Comparison of ENCODE assay signal across 8 cellular contexts in the genomic region with DNA sequence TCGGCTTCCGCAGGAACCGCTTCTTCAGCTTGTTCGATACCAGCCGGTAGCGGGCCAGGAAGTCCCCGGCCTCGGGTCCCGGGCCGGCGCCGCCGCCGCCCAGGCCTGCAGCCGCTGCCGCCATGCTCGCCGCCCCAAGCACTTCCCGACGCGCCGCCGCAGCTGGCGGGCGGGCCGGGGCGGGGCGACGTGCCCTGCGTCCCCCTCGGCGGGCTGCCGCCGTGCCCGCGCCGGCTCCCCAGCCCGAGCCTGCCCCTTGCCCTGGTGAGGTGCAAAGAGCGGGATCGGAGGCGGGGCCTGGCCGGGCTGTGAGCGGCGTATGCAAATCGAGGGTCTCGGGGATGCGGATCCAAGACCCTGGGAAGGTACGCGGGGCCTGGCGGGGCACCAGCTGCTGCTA. TPM values are rescaled to one million over a fixed set of nuclear protein-coding genes. Genes with fewer than 3 reads are reported as not detected.
DNase-seq lines count a peak whose midpoint lies in the region; ATAC-seq and TF ChIP-seq lines count a peak whose summit lies in the region.
"Not testable (repeated sequence)": the region's sequence is repeated elsewhere in the genome, so short reads cannot be mapped to it uniquely, and the experiment has no call there.

A gene (minus strand): TSS at position 144 of the 400 bp plus-strand sequence. CDS start 20 bp downstream, at position 124.

- not testable (repeated sequence) for H3K36me3 Mint-ChIP-seq in activated CD4-positive, alpha-beta T cell treated with anti-CD3 and anti-CD28 coated beads, Interleukin-2, amount 10 ng/mL, durations not matched to agents 7 days and 5 days (ENCODE audit: low read depth)

- POLR2A ChIA-PET in activated CD4-positive, alpha-beta T cell treated with anti-CD3 and anti-CD28 coated beads, Interleukin-2, amount 10 ng/mL, durations not matched to agents 7 days and 5 days (lab: Charles Lee): not testable (repeated sequence)

- not testable (repeated sequence) for H3K27me3 ChIP-seq in DND-41 (ENCODE audit: insufficient read depth, low read length, poor library complexity); heart right ventricle; psoas muscle (ENCODE audit: insufficient read depth in 3 of 3, low read length in 2 of 3)

- ATAC-seq in DND-41 (ENCODE audit: insufficient read depth, low read depth) (peak; percentile 84), GM19395 (IDR thresholded peaks at IDR 0.05; ENCODE audit: unreplicated experiment) (peak; percentile 81), GM21825 (IDR thresholded peaks at IDR 0.05; ENCODE audit: unreplicated experiment) (peak; percentile 78), HG03039 (IDR thresholded peaks at IDR 0.05; ENCODE audit: unreplicated experiment) (peak; percentile 70), HG03520 (IDR thresholded peaks at IDR 0.05; ENCODE audit: unreplicated experiment) (peak; percentile 54), heart right ventricle (peak; percentile 77 to 90 (median 84)), psoas muscle (peak; percentile 75 to 91 (median 86))

- H3K36me3 ChIP-seq in DND-41 (ENCODE audit: insufficient read depth, low read length); heart right ventricle; psoas muscle (ENCODE audit: insufficient read depth in 1 of 2, low read depth in 1 of 2): not testable (repeated sequence)

- not testable (repeated sequence) for H3K4me3 Mint-ChIP-seq in activated CD4-positive, alpha-beta T cell treated with anti-CD3 and anti-CD28 coated beads, Interleukin-2, amount 10 ng/mL, durations not matched to agents 7 days and 5 days

- not testable (repeated sequence) for H3K27ac ChIP-seq in DND-41 (ENCODE audit: low read length); heart right ventricle; psoas muscle

- H3K79me2 ChIP-seq in DND-41 (ENCODE audit: insufficient read depth, low read length): not testable (repeated sequence)

- H4K20me1 ChIP-seq in DND-41 (ENCODE audit: insufficient read depth, low read length): not testable (repeated sequence)

- WGBS in heart right ventricle, 2 donors: no CpG with 5 or more reads among the region's 50 CpGs
- no CpG with 5 or more reads among the region's 50 CpGs for WGBS in psoas muscle, 3 donors

- not testable (repeated sequence) for H3K9ac ChIP-seq in DND-41 (ENCODE audit: low read depth, low read length)

- H3K9me3 ChIP-seq in DND-41 (ENCODE audit: insufficient read depth, low read length, severe bottlenecking); heart right ventricle; psoas muscle: not testable (repeated sequence)

- H3K4me1 ChIP-seq in DND-41 (ENCODE audit: insufficient read depth, low read length); heart right ventricle; psoas muscle: not testable (repeated sequence)

- H3K4me3 ChIP-seq in DND-41 (ENCODE audit: low read depth in 1 of 2, low read length in 2 of 2); heart right ventricle; psoas muscle: not testable (repeated sequence)

- not testable (repeated sequence) for H3K27me3 Mint-ChIP-seq in activated CD4-positive, alpha-beta T cell treated with anti-CD3 and anti-CD28 coated beads, Interleukin-2, amount 10 ng/mL, durations not matched to agents 7 days and 5 days

- not testable (repeated sequence) for H3K4me2 ChIP-seq in DND-41 (ENCODE audit: insufficient read depth, low read length)

- H3K27ac Mint-ChIP-seq in activated CD4-positive, alpha-beta T cell treated with anti-CD3 and anti-CD28 coated beads, Interleukin-2, amount 10 ng/mL, durations not matched to agents 7 days and 5 days: not testable (repeated sequence)

- not testable (repeated sequence) for H2AFZ ChIP-seq in DND-41 (ENCODE audit: low read depth, low read length)

- intact Hi-C loops in heart right ventricle (cut with DNase I); psoas muscle (cut with DNase I): not testable (repeated sequence)

- not testable (repeated sequence) for H3K9me3 Mint-ChIP-seq in activated CD4-positive, alpha-beta T cell treated with anti-CD3 and anti-CD28 coated beads, Interleukin-2, amount 10 ng/mL, durations not matched to agents 7 days and 5 days

- DNase-seq in DND-41; activated CD4-positive, alpha-beta T cell treated with anti-CD3 and anti-CD28 coated beads, Interleukin-2, amount 10 ng/mL, durations not matched to agents 7 days and 5 days; heart right ventricle; psoas muscle: not testable (repeated sequence)

- CTCF ChIA-PET in activated CD4-positive, alpha-beta T cell treated with anti-CD3 and anti-CD28 coated beads, Interleukin-2, amount 10 ng/mL, durations not matched to agents 7 days and 5 days (lab: Charles Lee): not testable (repeated sequence)

- TF ChIP-seq CTCF in DND-41 (IDR thresholded peaks at IDR 0.05; ENCODE audit: borderline replicate concordance, extremely low read depth, low read length, poor library complexity, severe bottlenecking); heart right ventricle (IDR thresholded peaks at IDR 0.05); psoas muscle (IDR thresholded peaks at IDR 0.05): not testable (repeated sequence)

- not testable (repeated sequence) for H3K4me1 Mint-ChIP-seq in activated CD4-positive, alpha-beta T cell treated with anti-CD3 and anti-CD28 coated beads, Interleukin-2, amount 10 ng/mL, durations not matched to agents 7 days and 5 days

RNA-seq across cellular contexts. Expression of the gene that starts here (rescaled TPM):
- total RNA-seq in activated CD4-positive, alpha-beta T cell treated with anti-CD3 and anti-CD28 coated beads, Interleukin-2, amount 10 ng/mL, durations not matched to agents 7 days and 5 days: 10 to 100 TPM; 37.9 to 38.3 TPM
- total RNA-seq in heart right ventricle: 10 to 100 TPM in 5 of 10 donors, 1 to 10 TPM in 3, not detected in 2; 5.3 to 18.0 (median 11.2) TPM
- polyA plus RNA-seq in heart right ventricle: 1 to 10 TPM in 1 of 2 donors, not detected in 1; 3.8 TPM
- total RNA-seq in psoas muscle: 1 to 10 TPM in 3 of 4 donors, under 1 TPM in 1; 0.27 to 6.8 (median 5.2) TPM
- polyA plus RNA-seq in psoas muscle: 1 to 10 TPM in 2 of 3 donors, under 1 TPM in 1; 0.04 to 4.0 (median 1.8) TPM
